ENCODE assay signal across 8 cellular contexts in genomic region chr20:17972121-17972520, GRCh38. TPM values are rescaled to one million over a fixed set of nuclear protein-coding genes. Genes with fewer than 3 reads are reported as not detected.
DNase-seq lines count a peak whose midpoint lies in the region; ATAC-seq and TF ChIP-seq lines count a peak whose summit lies in the region.

No MANE protein-coding gene starts in this region.

- H3K4me1 ChIP-seq in OCI-LY3 (ENCODE audit: low read length) = peaks cover 37% of the 10 kb centered on the region
- H3K4me1 ChIP-seq in effector memory CD4-positive, alpha-beta T cell (ENCODE audit: control insufficient read depth, insufficient read depth, low read length, poor library complexity, severe bottlenecking) = peaks cover 19% of the 10 kb centered on the region

- H4K20me1 ChIP-seq in OCI-LY3 (ENCODE audit: insufficient read depth, low read length) = peaks cover 30% of the 10 kb centered on the region

- no peaks in the 10 kb centered on the region for H3K27me3 ChIP-seq in OCI-LY3 (ENCODE audit: low read depth, low read length)
- no peaks in the 10 kb centered on the region for H3K27me3 ChIP-seq in effector memory CD4-positive, alpha-beta T cell (replicated peaks; ENCODE audit: control insufficient read depth, insufficient read depth, low read length, poor library complexity, severe bottlenecking)

- H3K4me2 ChIP-seq in OCI-LY3 (ENCODE audit: low read length) = peak overlapping the region; percentile 78

- H3K36me3 ChIP-seq in OCI-LY3 (replicated peaks; ENCODE audit: low read depth, low read length) = peaks cover 51% of the 10 kb centered on the region
- H3K36me3 ChIP-seq in effector memory CD4-positive, alpha-beta T cell (ENCODE audit: control insufficient read depth, insufficient read depth, low read length) = peaks cover 4% of the 10 kb centered on the region

- TF ChIP-seq POLR2A in lower leg skin (IDR thresholded peaks at IDR 0.05) = no peak

- peaks cover 98% of the 10 kb centered on the region for H3K79me2 ChIP-seq in OCI-LY3 (ENCODE audit: low read length)

- no peak overlapping the region for H3K27ac ChIP-seq in OCI-LY3 (ENCODE audit: low read length)
- H3K27ac ChIP-seq in effector memory CD4-positive, alpha-beta T cell (ENCODE audit: insufficient read depth, low read length, poor library complexity, severe bottlenecking) = no peak overlapping the region

- no peaks in the 10 kb centered on the region for H3K9me3 Mint-ChIP-seq in osteocyte (ENCODE audit: unreplicated experiment)

- intact Hi-C loops in lower leg skin (cut with DNase I; ENCODE audit: low total_unique reads) = no loop called here

- peaks cover 56% of the 10 kb centered on the region for H3K4me1 Mint-ChIP-seq in osteocyte (ENCODE audit: unreplicated experiment)

- H3K9ac ChIP-seq in OCI-LY3 (ENCODE audit: low read length) = peak overlapping the region; percentile 28

- no peak for DNase-seq in GM12864 (ENCODE audit: low read depth)
- no peak for DNase-seq in effector memory CD4-positive, alpha-beta T cell
- DNase-seq in osteocyte (ENCODE audit: extremely low spot score, unreplicated experiment) = no peak
- no peak for DNase-seq in lower leg skin (ENCODE audit: low spot score in 2 of 2)
- no peak for DNase-seq in activated gamma-delta T cell (lab: John Stamatoyannopoulos, UW)
- no peak for DNase-seq in superior temporal gyrus (ENCODE audit: extremely low spot score)

- no peaks in the 10 kb centered on the region for H3K9me3 ChIP-seq in OCI-LY3 (ENCODE audit: insufficient read depth, low read length)
- no peaks in the 10 kb centered on the region for H3K9me3 ChIP-seq in effector memory CD4-positive, alpha-beta T cell (ENCODE audit: control insufficient read depth, low read length)

- H3K4me3 ChIP-seq in GM12864 (ENCODE audit: low read depth, low read length) = peak overlapping the region; percentile 94
- H3K4me3 ChIP-seq in OCI-LY3 (ENCODE audit: low read length) = peak overlapping the region; percentile 82
- H3K4me3 ChIP-seq in effector memory CD4-positive, alpha-beta T cell (ENCODE audit: insufficient read depth, low read depth, low read length, poor library complexity, severe bottlenecking) = peak overlapping the region; percentile 7
- no peak overlapping the region for H3K4me3 ChIP-seq in lower leg skin (ENCODE audit: low read depth, poor library complexity, severe bottlenecking)

- peak overlapping the region; percentile 81 for H3K4me3 Mint-ChIP-seq in osteocyte (ENCODE audit: unreplicated experiment)

- H3K36me3 Mint-ChIP-seq in osteocyte (ENCODE audit: unreplicated experiment) = peaks cover 21% of the 10 kb centered on the region

- no peak overlapping the region for H2AFZ ChIP-seq in OCI-LY3 (ENCODE audit: low read depth, low read length)

- 39 to 50% methylated on average over 2 of the region's 2 CpGs for WGBS in lower leg skin, 2 donors

- no peaks in the 10 kb centered on the region for H3K27me3 Mint-ChIP-seq in osteocyte (ENCODE audit: unreplicated experiment)

- H3K27ac Mint-ChIP-seq in osteocyte (ENCODE audit: unreplicated experiment) = peak overlapping the region; percentile 99

- TF ChIP-seq CTCF in GM12864 (IDR thresholded peaks at IDR 0.05; ENCODE audit: low read depth, low read length, missing control alignments) (no peak), OCI-LY3 (IDR thresholded peaks at IDR 0.05; ENCODE audit: low read depth, low read length) (no peak), osteocyte (IDR thresholded peaks at IDR 0.05) (no peak), lower leg skin (IDR thresholded peaks at IDR 0.05) (no peak)

- ATAC-seq in GM21786 (IDR thresholded peaks at IDR 0.05; ENCODE audit: unreplicated experiment) = no peak

RNA-seq across cellular contexts. Expression of gene MGME1, which starts 3.3 kb away (rescaled TPM):
- total RNA-seq in osteocyte (38.5 and 40.5 TPM in 2 replicates), lower leg skin (10 to 100 TPM; 21.9 to 36.3 (median 33.5) TPM)

RNA-seq across cellular contexts. Expression of gene SNX5, which starts 3.5 kb away (rescaled TPM):
- 140 and 147 TPM in 2 replicates for total RNA-seq in osteocyte
- 10 to 100 TPM; 44.6 to 70.7 (median 66.0) TPM for total RNA-seq in lower leg skin
